Comparison of ENCODE assay signal across 22 cellular contexts in genomic region chr10:91575044-91575610, GRCh38. TPM values are rescaled to one million over a fixed set of nuclear protein-coding genes. Genes with fewer than 3 reads are reported as not detected.
DNase-seq lines count a peak whose midpoint lies in the region; ATAC-seq and TF ChIP-seq lines count a peak whose summit lies in the region.
"Had no signal": no experiment of that assay in that cellular context is flagged by ENCODE, and none has a peak within 500 bp of the region (broad histone marks: within the 10 kb centered on the region; RNA-seq: fewer than 3 reads in every experiment).

No MANE protein-coding gene starts in this region.

- no peak overlapping the region for H3K4me3 Mint-ChIP-seq in mesothelial cell of epicardium
- H3K4me3 Mint-ChIP-seq: activated CD4-positive, alpha-beta T cell treated with anti-CD3 and anti-CD28 coated beads, Interleukin-2, amount 10 ng/mL, durations not matched to agents 24 days and 14 days; CD8-positive, alpha-beta memory T cell; T-helper 1 cell treated with Interleukin-12 subunit alpha and Interleukin-12 subunit beta and Interleukin-4 antibody, amounts not matched to agents 30 μg/mL and 1 μg/mL, for 36 hours had no signal

- H3K36me3 ChIP-seq in cardiac muscle cell: no peaks in the 10 kb centered on the region
- H3K36me3 ChIP-seq in stomach smooth muscle (ENCODE audit: control insufficient read depth in 2 of 2, insufficient read depth in 2 of 2, low read length in 2 of 2): no peaks in the 10 kb centered on the region
- H3K36me3 ChIP-seq in HAP-1 (replicated peaks): no peaks in the 10 kb centered on the region
- H3K36me3 ChIP-seq: neutrophil, right lobe of liver, SJSA1, thoracic aorta had no signal

- no peak overlapping the region for H3K4me3 ChIP-seq in cardiac muscle cell
- H3K4me3 ChIP-seq in stomach smooth muscle (ENCODE audit: low read length in 2 of 2): peak overlapping the region in 1 of 2 donors; percentile 15
- H3K4me3 ChIP-seq in HAP-1: no peak overlapping the region
- H3K4me3 ChIP-seq: mucosa of descending colon, right lobe of liver, SJSA1, thoracic aorta had no signal

- no peak for ATAC-seq in HG03045 (IDR thresholded peaks at IDR 0.05; ENCODE audit: unreplicated experiment)
- ATAC-seq in HG02840 (IDR thresholded peaks at IDR 0.05; ENCODE audit: low FRiP score, unreplicated experiment): no peak
- ATAC-seq: mucosa of descending colon, right lobe of liver had no signal

- H3K4me1 ChIP-seq in cardiac muscle cell (ENCODE audit: low read depth) (peaks cover 26% of the 10 kb centered on the region), stomach smooth muscle (ENCODE audit: control insufficient read depth, insufficient read depth, low read length) (peaks cover 27% of the 10 kb centered on the region), HAP-1 (no peaks in the 10 kb centered on the region)
- H3K4me1 ChIP-seq: right lobe of liver had no signal

- peak overlapping the region; percentile 16 for H3K27ac Mint-ChIP-seq in mesothelial cell of epicardium
- H3K27ac Mint-ChIP-seq: activated CD4-positive, alpha-beta T cell treated with anti-CD3 and anti-CD28 coated beads, Interleukin-2, amount 10 ng/mL, durations not matched to agents 24 days and 14 days; activated T-helper 2 cell treated with anti-CD3 and anti-CD28 coated beads, Interferon-gamma antibody, Interleukin-2, Interleukin-4, amounts not matched to agents 10 μg/mL and 5 μg/mL and 100 μg/mL, durations not matched to agents 14 hours and 24 hours and 36 hours; CD8-positive, alpha-beta memory T cell; T-helper 1 cell treated with Interleukin-12 subunit alpha and Interleukin-12 subunit beta and Interleukin-4 antibody, amounts not matched to agents 30 μg/mL and 1 μg/mL, for 36 hours had no signal

- DNase-seq in anterior cingulate cortex (lab: John Stamatoyannopoulos, UW): peak in 37 of 58 donors; percentile 3 to 86 (median 44)
- DNase-seq in cardiac muscle cell (ENCODE audit: low read depth in 1 of 2, low spot score in 1 of 2): peak in 1 of 2 donors; percentile 58
- no peak for DNase-seq in mesothelial cell of epicardium (ENCODE audit: low spot score in 2 of 2, unreplicated experiment in 2 of 2)
- no peak for DNase-seq in HAP-1 (ENCODE audit: low spot score in 2 of 2)
- DNase-seq: activated CD4-positive, alpha-beta T cell treated with anti-CD3 and anti-CD28 coated beads, Interleukin-2, amount 10 ng/mL, durations not matched to agents 24 days and 14 days; CD8-positive, alpha-beta memory T cell; DMS79 treated with DMSO at 0.1 percent for 48 hours; H7; Karpas-422; mucosa of descending colon; NCI-H1048; NCI-H2081; right lobe of liver had no signal

- H3K9me3 ChIP-seq in cardiac muscle cell (ENCODE audit: low read depth) (no peaks in the 10 kb centered on the region), stomach smooth muscle (ENCODE audit: control insufficient read depth in 2 of 2, low read length in 2 of 2) (no peaks in the 10 kb centered on the region), HAP-1 (peaks cover under 1% of the 10 kb centered on the region; the same call in 1 of the 2 replicates)
- H3K9me3 ChIP-seq: mucosa of descending colon, neutrophil, right lobe of liver, SJSA1, thoracic aorta had no signal

- peaks cover 22% of the 10 kb centered on the region for H3K4me1 Mint-ChIP-seq in mesothelial cell of epicardium
- H3K4me1 Mint-ChIP-seq: CD8-positive, alpha-beta memory T cell had no signal

- TF ChIP-seq CTCF in cardiac muscle cell (IDR thresholded peaks at IDR 0.05; ENCODE audit: low read depth, low read length): no peak
- no peak for TF ChIP-seq CTCF in mesothelial cell of epicardium (IDR thresholded peaks at IDR 0.05; ENCODE audit: unreplicated experiment)

- no peak overlapping the region for H3K9ac ChIP-seq in stomach smooth muscle (ENCODE audit: low read length in 2 of 2)

- H3K27me3 Mint-ChIP-seq in mesothelial cell of epicardium (ENCODE audit: low read depth): no peaks in the 10 kb centered on the region

- in situ Hi-C loops in HAP-1 (cut with MboI; ENCODE audit: low sequenced_read_pairs): no loop called here

- H3K27ac ChIP-seq in cardiac muscle cell: peak overlapping the region; percentile 69
- H3K27ac ChIP-seq in stomach smooth muscle (ENCODE audit: low read length): peak overlapping the region; percentile 46
- H3K27ac ChIP-seq: epithelial cell of prostate, neutrophil, right lobe of liver, SJSA1, thoracic aorta had no signal

- peaks cover 4% of the 10 kb centered on the region for H3K9me3 Mint-ChIP-seq in mesothelial cell of epicardium
- H3K9me3 Mint-ChIP-seq: activated CD4-positive, alpha-beta T cell treated with anti-CD3 and anti-CD28 coated beads, Interleukin-2, amount 10 ng/mL, durations not matched to agents 24 days and 14 days; activated T-helper 2 cell treated with anti-CD3 and anti-CD28 coated beads, Interferon-gamma antibody, Interleukin-2, Interleukin-4, amounts not matched to agents 10 μg/mL and 5 μg/mL and 100 μg/mL, durations not matched to agents 14 hours and 24 hours and 36 hours; CD8-positive, alpha-beta memory T cell had no signal

- no peaks in the 10 kb centered on the region for H3K36me3 Mint-ChIP-seq in mesothelial cell of epicardium
- H3K36me3 Mint-ChIP-seq: CD8-positive, alpha-beta memory T cell had no signal

- H3K27me3 ChIP-seq in cardiac muscle cell (no peaks in the 10 kb centered on the region), stomach smooth muscle (ENCODE audit: control insufficient read depth in 1 of 2, insufficient read depth in 2 of 2, low read length in 2 of 2) (no peaks in the 10 kb centered on the region), HAP-1 (ENCODE audit: low read depth) (no peaks in the 10 kb centered on the region)
- H3K27me3 ChIP-seq: neutrophil, right lobe of liver, SJSA1 had no signal

RNA-seq across cellular contexts. Expression of gene PPP1R3C, which starts 57.7 kb away (rescaled TPM):
- total RNA-seq in cardiac muscle cell: 51.7 and 90.7 TPM in 2 replicates
- 52.1 and 81.4 TPM in 2 replicates for polyA plus RNA-seq in cardiac muscle cell
- 9.2 to 9.9 TPM (median 9.7 TPM) in 3 replicates for total RNA-seq in mesothelial cell of epicardium
- total RNA-seq: CD8-positive, alpha-beta memory T cell had no signal
- polyA plus RNA-seq: CD8-positive, alpha-beta memory T cell had no signal

Comparison
In these comparisons a context has a peak if more than half of its experiments do, and no peak if none do; other contexts are left out.
1. DNase-seq: peak in anterior cingulate cortex (37 of 58); none in mesothelial cell of epicardium (0 of 2) and HAP-1 (0 of 2).